ENCODE assay signal across 2 cellular contexts in the genomic region with DNA sequence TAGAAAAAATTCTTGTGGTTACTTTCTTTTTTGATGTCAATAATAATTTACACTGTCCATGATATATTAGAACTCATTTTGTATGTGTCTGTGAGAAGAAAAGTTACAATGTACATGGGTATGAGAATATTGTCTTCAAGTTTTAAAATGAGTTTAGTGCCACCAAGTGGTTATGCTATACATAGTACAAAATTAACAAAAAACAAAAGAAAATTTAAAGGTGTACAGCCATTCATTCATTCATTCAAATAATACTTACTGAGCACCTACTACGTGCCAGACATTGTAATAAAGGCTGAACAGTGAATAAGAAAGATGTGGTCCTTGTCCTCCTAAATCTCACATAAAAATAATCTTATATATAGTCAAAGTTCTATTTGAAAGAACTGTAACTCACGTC.
TF ChIP-seq lines count a peak whose summit lies in the region.

No MANE protein-coding gene starts in this region.

TF ChIP-seq in HEK293, 187 proteins besides CTCF, POLR2A, EP300 and RAD21:
- TF ChIP-seq ZNF18 (tag by site-specific recombination; IDR thresholded peaks at IDR 0.05) (no peak), ZNF654 (tag by site-specific recombination; IDR thresholded peaks at IDR 0.05; ENCODE audit: low read depth) (peak; percentile 28), ZNF664 (tag by site-specific recombination; IDR thresholded peaks at IDR 0.05) (peak; percentile 58; the same call in 1 of the 2 replicates)

TF ChIP-seq in SK-N-SH, 30 proteins besides CTCF, POLR2A, EP300 and RAD21 (continued from another document):
- TF ChIP-seq ZBTB33 (IDR thresholded peaks at IDR 0.05; ENCODE audit: borderline replicate concordance, low read depth), result no peak
- no peak for TF ChIP-seq TCF12 (IDR thresholded peaks at IDR 0.05)
